Comparison of ENCODE assay signal across 6 cellular contexts in genomic region chr22:15565063-15565462, GRCh38. TPM values are rescaled to one million over a fixed set of nuclear protein-coding genes. Genes with fewer than 3 reads are reported as not detected.
"Had no signal": no experiment of that assay in that cellular context is flagged by ENCODE, and none has a peak within 500 bp of the region (broad histone marks: within the 10 kb centered on the region; RNA-seq: fewer than 3 reads in every experiment).

No MANE protein-coding gene starts in this region.

RNA-seq across cellular contexts. Expression of gene OR11H1, which starts 37.1 kb away (rescaled TPM):
- total RNA-seq: GM23248, H1, H4, H7, H9, HFFc6 had no signal
